Comparison of ENCODE assay signal across 1 cellular context in the genomic region with DNA sequence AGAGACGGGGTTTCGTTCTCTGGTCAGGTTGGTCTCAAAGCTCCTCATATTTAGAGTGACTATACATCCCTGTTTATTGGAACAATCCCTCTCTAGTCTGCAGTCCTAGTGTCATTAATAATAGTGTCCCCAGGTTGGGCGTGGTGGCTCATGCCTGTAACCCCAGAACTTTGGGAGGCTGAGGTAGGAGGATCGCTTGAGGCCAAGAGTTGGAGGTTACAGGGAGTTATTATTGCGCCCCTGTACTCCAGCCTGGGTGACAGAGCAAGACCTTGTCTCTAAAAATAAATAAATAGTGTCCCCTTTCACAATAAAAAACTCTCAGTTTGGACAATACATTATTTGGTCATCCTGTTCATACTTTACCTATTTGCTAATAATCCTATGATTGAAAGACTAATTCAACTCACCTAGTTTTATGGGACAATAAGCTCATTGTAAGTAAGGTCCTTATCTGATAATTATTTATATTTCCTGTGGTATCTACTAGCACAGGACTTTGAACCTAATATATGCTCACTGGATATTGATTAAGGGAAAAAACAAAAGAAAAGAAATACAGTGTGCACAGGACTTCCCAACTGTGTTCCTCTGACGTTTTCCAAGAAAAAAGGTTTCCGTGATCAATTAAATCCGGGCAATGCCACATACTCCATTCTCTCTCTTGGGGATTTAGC. TPM values are rescaled to one million over a fixed set of nuclear protein-coding genes. Genes with fewer than 3 reads are reported as not detected.
"Had no signal": no experiment of that assay in that cellular context is flagged by ENCODE, and none has a peak within 500 bp of the region (broad histone marks: within the 10 kb centered on the region; RNA-seq: fewer than 3 reads in every experiment).

No MANE protein-coding gene starts in this region.

RNA-seq across cellular contexts. Expression of a gene that starts 13.7 kb away (rescaled TPM):
- total RNA-seq: G401 had no signal
